In genomic region chr5:180655243-180655642, GRCh38 we compare ENCODE assay signal across 1 cellular context. TPM values are rescaled to one million over a fixed set of nuclear protein-coding genes. Genes with fewer than 3 reads are reported as not detected.
"Had no signal": no experiment of that assay in that cellular context is flagged by ENCODE, and none has a peak within 500 bp of the region (broad histone marks: within the 10 kb centered on the region; RNA-seq: fewer than 3 reads in every experiment).

No MANE protein-coding gene starts in this region.

RNA-seq across cellular contexts. Expression of gene FLT4, which starts 5.8 kb away (rescaled TPM):
- total RNA-seq: mammary epithelial cell had no signal
